ENCODE assay signal across 25 cellular contexts in genomic region chr22:49240472-49240871, GRCh38.
"Had no signal": no experiment of that assay in that cellular context is flagged by ENCODE, and none has a peak within 500 bp of the region (broad histone marks: within the 10 kb centered on the region; RNA-seq: fewer than 3 reads in every experiment).

No MANE protein-coding gene starts in this region.

- H3K4me1 ChIP-seq: tibial artery had no signal

- H3K36me3 Mint-ChIP-seq: activated naive CD8-positive, alpha-beta T cell; memory B cell; natural killer cell; stimulated activated effector memory CD8-positive, alpha-beta T cell treated with anti-CD3 and anti-CD28 coated beads, Interleukin-12 subunit alpha, Interleukin-12 subunit beta, amount 100 ng/mL, for 72 hours had no signal

- H3K36me3 ChIP-seq: tibial artery had no signal

- ATAC-seq: activated CD8-positive, alpha-beta T cell treated with anti-CD3 and anti-CD28 coated beads for 36 hours; activated T-cell treated with anti-CD3 and anti-CD28 coated beads, Interleukin-2, amount 50 U/mL, for 72 hours; esophagus mucosa; left colon; natural killer cell; sciatic nerve; SK-N-SH treated with all-trans-retinoic acid at 6 μM for 48 hours; stimulated activated effector memory CD8-positive, alpha-beta T cell treated with anti-CD3 and anti-CD28 coated beads, Interleukin-12 subunit alpha, Interleukin-12 subunit beta, amount 100 ng/mL, for 72 hours; T-helper 17 cell had no signal

- H3K27me3 ChIP-seq: hepatocyte, tibial artery had no signal

- H3K27ac Mint-ChIP-seq: activated CD8-positive, alpha-beta T cell treated with anti-CD3 and anti-CD28 coated beads for 36 hours; activated naive CD8-positive, alpha-beta T cell; activated T-cell treated with anti-CD3 and anti-CD28 coated beads, Interleukin-2, amount 50 U/mL, for 72 hours; memory B cell; natural killer cell; stimulated activated effector memory CD8-positive, alpha-beta T cell treated with anti-CD3 and anti-CD28 coated beads, Interleukin-12 subunit alpha, Interleukin-12 subunit beta, amount 100 ng/mL, for 72 hours; stimulated activated naive CD8-positive, alpha-beta T cell treated with anti-CD3 and anti-CD28 coated beads, Interleukin-15, Interleukin-2, amounts not matched to agents 100 ng/mL and 50 ng/mL, for 24 hours; T-helper 17 cell had no signal

- H3K4me3 ChIP-seq: dorsolateral prefrontal cortex, hepatocyte, skin epidermis, tibial artery had no signal

- H3K9me3 Mint-ChIP-seq: activated CD8-positive, alpha-beta T cell treated with anti-CD3 and anti-CD28 coated beads for 36 hours; activated T-cell treated with anti-CD3 and anti-CD28 coated beads, Interleukin-2, amount 50 U/mL, for 72 hours; natural killer cell; stimulated activated effector memory CD8-positive, alpha-beta T cell treated with anti-CD3 and anti-CD28 coated beads, Interleukin-12 subunit alpha, Interleukin-12 subunit beta, amount 100 ng/mL, for 72 hours; stimulated activated naive CD8-positive, alpha-beta T cell treated with anti-CD3 and anti-CD28 coated beads, Interleukin-15, Interleukin-2, amounts not matched to agents 100 ng/mL and 50 ng/mL, for 24 hours had no signal

- H3K27ac ChIP-seq: dorsolateral prefrontal cortex, hepatocyte, skin epidermis, tibial artery had no signal

- DNase-seq: activated CD4-positive, alpha-beta T cell treated with anti-CD3 and anti-CD28 coated beads, Interleukin-2, amount 50 U/mL, for 1 hour; activated CD4-positive, CD25-positive, alpha-beta regulatory T cell treated with anti-CD3 and anti-CD28 coated beads, Interleukin-2, amount 50 U/mL, for 72 hours; activated CD8-positive, alpha-beta T cell treated with anti-CD3 and anti-CD28 coated beads for 36 hours; activated effector memory CD4-positive, alpha-beta T cell treated with Interleukin-2 at 50 U/mL for 16 hours; activated naive CD4-positive, alpha-beta T cell treated with Interleukin-2 at 50 U/mL for 16 hours; activated T-cell treated with anti-CD3 and anti-CD28 coated beads for 4 hours; activated T-cell treated with anti-CD3 and anti-CD28 coated beads, Interleukin-2, amount 50 U/mL, for 72 hours; anterior cingulate cortex; glutamatergic neuron; left colon; natural killer cell; stimulated activated CD4-positive, alpha-beta T cell treated with anti-CD3 and anti-CD28 coated beads, Interleukin-4, amount 100 ng/mL, for 24 hours; T-helper 17 cell; T1000 had no signal

- H3K4me3 Mint-ChIP-seq: activated CD8-positive, alpha-beta T cell treated with anti-CD3 and anti-CD28 coated beads for 36 hours; activated naive CD8-positive, alpha-beta T cell; activated T-cell treated with anti-CD3 and anti-CD28 coated beads, Interleukin-2, amount 50 U/mL, for 72 hours; memory B cell; natural killer cell; stimulated activated effector memory CD8-positive, alpha-beta T cell treated with anti-CD3 and anti-CD28 coated beads, Interleukin-12 subunit alpha, Interleukin-12 subunit beta, amount 100 ng/mL, for 72 hours; stimulated activated naive CD8-positive, alpha-beta T cell treated with anti-CD3 and anti-CD28 coated beads, Interleukin-15, Interleukin-2, amounts not matched to agents 100 ng/mL and 50 ng/mL, for 24 hours; T-helper 17 cell had no signal

- H3K4me1 Mint-ChIP-seq: memory B cell; natural killer cell; stimulated activated effector memory CD8-positive, alpha-beta T cell treated with anti-CD3 and anti-CD28 coated beads, Interleukin-12 subunit alpha, Interleukin-12 subunit beta, amount 100 ng/mL, for 72 hours; T-helper 17 cell had no signal

- H3K27me3 Mint-ChIP-seq: activated CD8-positive, alpha-beta T cell treated with anti-CD3 and anti-CD28 coated beads for 36 hours; activated naive CD8-positive, alpha-beta T cell had no signal

- H3K9me3 ChIP-seq: tibial artery had no signal
